ENCODE assay signal across 1 cellular context in genomic region chr1:116391207-116391606, GRCh38.
TF ChIP-seq lines count a peak whose summit lies in the region.

No MANE protein-coding gene starts in this region.

TF ChIP-seq in K562, 482 proteins besides CTCF, POLR2A, EP300 and RAD21:
- TF ChIP-seq, protein P1, sequence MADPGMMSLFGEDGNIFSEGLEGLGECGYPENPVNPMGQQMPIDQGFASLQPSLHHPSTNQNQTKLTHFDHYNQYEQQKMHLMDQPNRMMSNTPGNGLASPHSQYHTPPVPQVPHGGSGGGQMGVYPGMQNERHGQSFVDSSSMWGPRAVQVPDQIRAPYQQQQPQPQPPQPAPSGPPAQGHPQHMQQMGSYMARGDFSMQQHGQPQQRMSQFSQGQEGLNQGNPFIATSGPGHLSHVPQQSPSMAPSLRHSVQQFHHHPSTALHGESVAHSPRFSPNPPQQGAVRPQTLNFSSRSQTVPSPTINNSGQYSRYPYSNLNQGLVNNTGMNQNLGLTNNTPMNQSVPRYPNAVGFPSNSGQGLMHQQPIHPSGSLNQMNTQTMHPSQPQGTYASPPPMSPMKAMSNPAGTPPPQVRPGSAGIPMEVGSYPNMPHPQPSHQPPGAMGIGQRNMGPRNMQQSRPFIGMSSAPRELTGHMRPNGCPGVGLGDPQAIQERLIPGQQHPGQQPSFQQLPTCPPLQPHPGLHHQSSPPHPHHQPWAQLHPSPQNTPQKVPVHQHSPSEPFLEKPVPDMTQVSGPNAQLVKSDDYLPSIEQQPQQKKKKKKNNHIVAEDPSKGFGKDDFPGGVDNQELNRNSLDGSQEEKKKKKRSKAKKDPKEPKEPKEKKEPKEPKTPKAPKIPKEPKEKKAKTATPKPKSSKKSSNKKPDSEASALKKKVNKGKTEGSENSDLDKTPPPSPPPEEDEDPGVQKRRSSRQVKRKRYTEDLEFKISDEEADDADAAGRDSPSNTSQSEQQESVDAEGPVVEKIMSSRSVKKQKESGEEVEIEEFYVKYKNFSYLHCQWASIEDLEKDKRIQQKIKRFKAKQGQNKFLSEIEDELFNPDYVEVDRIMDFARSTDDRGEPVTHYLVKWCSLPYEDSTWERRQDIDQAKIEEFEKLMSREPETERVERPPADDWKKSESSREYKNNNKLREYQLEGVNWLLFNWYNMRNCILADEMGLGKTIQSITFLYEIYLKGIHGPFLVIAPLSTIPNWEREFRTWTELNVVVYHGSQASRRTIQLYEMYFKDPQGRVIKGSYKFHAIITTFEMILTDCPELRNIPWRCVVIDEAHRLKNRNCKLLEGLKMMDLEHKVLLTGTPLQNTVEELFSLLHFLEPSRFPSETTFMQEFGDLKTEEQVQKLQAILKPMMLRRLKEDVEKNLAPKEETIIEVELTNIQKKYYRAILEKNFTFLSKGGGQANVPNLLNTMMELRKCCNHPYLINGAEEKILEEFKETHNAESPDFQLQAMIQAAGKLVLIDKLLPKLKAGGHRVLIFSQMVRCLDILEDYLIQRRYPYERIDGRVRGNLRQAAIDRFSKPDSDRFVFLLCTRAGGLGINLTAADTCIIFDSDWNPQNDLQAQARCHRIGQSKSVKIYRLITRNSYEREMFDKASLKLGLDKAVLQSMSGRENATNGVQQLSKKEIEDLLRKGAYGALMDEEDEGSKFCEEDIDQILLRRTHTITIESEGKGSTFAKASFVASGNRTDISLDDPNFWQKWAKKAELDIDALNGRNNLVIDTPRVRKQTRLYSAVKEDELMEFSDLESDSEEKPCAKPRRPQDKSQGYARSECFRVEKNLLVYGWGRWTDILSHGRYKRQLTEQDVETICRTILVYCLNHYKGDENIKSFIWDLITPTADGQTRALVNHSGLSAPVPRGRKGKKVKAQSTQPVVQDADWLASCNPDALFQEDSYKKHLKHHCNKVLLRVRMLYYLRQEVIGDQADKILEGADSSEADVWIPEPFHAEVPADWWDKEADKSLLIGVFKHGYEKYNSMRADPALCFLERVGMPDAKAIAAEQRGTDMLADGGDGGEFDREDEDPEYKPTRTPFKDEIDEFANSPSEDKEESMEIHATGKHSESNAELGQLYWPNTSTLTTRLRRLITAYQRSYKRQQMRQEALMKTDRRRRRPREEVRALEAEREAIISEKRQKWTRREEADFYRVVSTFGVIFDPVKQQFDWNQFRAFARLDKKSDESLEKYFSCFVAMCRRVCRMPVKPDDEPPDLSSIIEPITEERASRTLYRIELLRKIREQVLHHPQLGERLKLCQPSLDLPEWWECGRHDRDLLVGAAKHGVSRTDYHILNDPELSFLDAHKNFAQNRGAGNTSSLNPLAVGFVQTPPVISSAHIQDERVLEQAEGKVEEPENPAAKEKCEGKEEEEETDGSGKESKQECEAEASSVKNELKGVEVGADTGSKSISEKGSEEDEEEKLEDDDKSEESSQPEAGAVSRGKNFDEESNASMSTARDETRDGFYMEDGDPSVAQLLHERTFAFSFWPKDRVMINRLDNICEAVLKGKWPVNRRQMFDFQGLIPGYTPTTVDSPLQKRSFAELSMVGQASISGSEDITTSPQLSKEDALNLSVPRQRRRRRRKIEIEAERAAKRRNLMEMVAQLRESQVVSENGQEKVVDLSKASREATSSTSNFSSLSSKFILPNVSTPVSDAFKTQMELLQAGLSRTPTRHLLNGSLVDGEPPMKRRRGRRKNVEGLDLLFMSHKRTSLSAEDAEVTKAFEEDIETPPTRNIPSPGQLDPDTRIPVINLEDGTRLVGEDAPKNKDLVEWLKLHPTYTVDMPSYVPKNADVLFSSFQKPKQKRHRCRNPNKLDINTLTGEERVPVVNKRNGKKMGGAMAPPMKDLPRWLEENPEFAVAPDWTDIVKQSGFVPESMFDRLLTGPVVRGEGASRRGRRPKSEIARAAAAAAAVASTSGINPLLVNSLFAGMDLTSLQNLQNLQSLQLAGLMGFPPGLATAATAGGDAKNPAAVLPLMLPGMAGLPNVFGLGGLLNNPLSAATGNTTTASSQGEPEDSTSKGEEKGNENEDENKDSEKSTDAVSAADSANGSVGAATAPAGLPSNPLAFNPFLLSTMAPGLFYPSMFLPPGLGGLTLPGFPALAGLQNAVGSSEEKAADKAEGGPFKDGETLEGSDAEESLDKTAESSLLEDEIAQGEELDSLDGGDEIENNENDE (IDR thresholded peaks at IDR 0.05; ENCODE audit: low read depth, low read length), result no peak
- TF ChIP-seq SMARCE1 (IDR thresholded peaks at IDR 0.05) (no peak), SMARCB1 (IDR thresholded peaks at IDR 0.05; ENCODE audit: insufficient read length, low read depth) (no peak)
